Comparison of ENCODE assay signal across 8 cellular contexts in genomic region chr6:143397229-143398222, GRCh38. TPM values are rescaled to one million over a fixed set of nuclear protein-coding genes. Genes with fewer than 3 reads are reported as not detected.
A peak's percentile ranks its signal among the peaks of the same experiment; 100 is the strongest.
DNase-seq lines count a peak whose midpoint lies in the region; ATAC-seq, FAIRE-seq and TF ChIP-seq lines count a peak whose summit lies in the region.

No MANE protein-coding gene starts in this region.

- TF ChIP-seq POLR2A in GM12878 (IDR thresholded peaks at IDR 0.05; ENCODE audit: low read depth, low read length): no peak

- no peak for FAIRE-seq in GM12878 (lab: Jason Lieb, UNC)

- ATAC-seq in GM12878 (peak; percentile 20; the same call in 2 of the 3 replicates), left lobe of liver (peak; percentile 95), GM19324 (IDR thresholded peaks at IDR 0.05; ENCODE audit: low FRiP score, unreplicated experiment) (no peak)

- CTCF ChIA-PET in AG04450 (lab: Charles Lee): no interaction called here
- CTCF ChIA-PET in GM12878 (lab: Yijun Ruan, JAX): no interaction called here

- TF ChIP-seq RAD21 in GM12878 (IDR thresholded peaks at IDR 0.05; ENCODE audit: insufficient read depth, low read depth, low read length): no peak

- no peak overlapping the region for H3K4me2 ChIP-seq in GM12878 (ENCODE audit: control insufficient read depth, insufficient read depth)

- H3K4me3 ChIP-seq in AG04450 (ENCODE audit: low read depth, low read length) (no peak overlapping the region), GM12878 (no peak overlapping the region)

- RAD21 ChIA-PET in GM12878 (lab: Charles Lee; ENCODE audit: unreplicated experiment): no interaction called here

- intact Hi-C loops in GM12878 (cut with micrococcal nuclease; ENCODE audit: unreplicated experiment): no loop called here

- H3K79me2 ChIP-seq in GM12878 (ENCODE audit: control insufficient read depth, insufficient read depth, low read length): no peaks in the 10 kb centered on the region

- H3K27ac ChIP-seq in AG04450 (ENCODE audit: low read depth, low read length): no peak overlapping the region
- no peak overlapping the region for H3K27ac ChIP-seq in GM12878 (ENCODE audit: control insufficient read depth, insufficient read depth)

- DNase-seq in AG04450 (ENCODE audit: low read depth, low spot score) (peak; percentile 2), HPDE6-E6E7 (ENCODE audit: extremely low spot score) (peak; percentile 98), GM12878 (ENCODE audit: low read depth, low spot score) (no peak), left lobe of liver (ENCODE audit: low spot score) (peak; percentile 87), NCI-H128 (lab: John Stamatoyannopoulos, UW; ENCODE audit: unreplicated experiment) (no peak), T1000 (lab: John Stamatoyannopoulos, UW) (no peak), amygdala (lab: John Stamatoyannopoulos, UW) (no peak)

- no peak overlapping the region for H3K9ac ChIP-seq in GM12878 (ENCODE audit: control insufficient read depth, insufficient read depth, low read length)

- H4K20me1 ChIP-seq in GM12878 (ENCODE audit: control insufficient read depth, insufficient read depth): no peaks in the 10 kb centered on the region

- WGBS in GM12878 (ENCODE audit: insufficient coverage, insufficient replicate concordance, low lambda C conversion rate, missing lambda C conversion rate): 73% methylated on average over 16 of the region's 16 CpGs

- BruUV-seq in GM12878 (replicated peaks; lab: Mats Ljungman, UMichigan): no TSS peak

- no peak overlapping the region for H2AFZ ChIP-seq in GM12878 (ENCODE audit: control insufficient read depth, low read depth, low read length)

- H3K36me3 ChIP-seq in GM12878 (ENCODE audit: control insufficient read depth in 2 of 2, insufficient read depth in 2 of 2, low read length in 1 of 2): no peaks in the 10 kb centered on the region

- no peaks in the 10 kb centered on the region for H3K9me3 ChIP-seq in AG04450 (ENCODE audit: control insufficient read depth, insufficient read depth, low read length)
- H3K9me3 ChIP-seq in GM12878 (replicated peaks; ENCODE audit: control insufficient read depth, insufficient read depth, low read length): no peaks in the 10 kb centered on the region

- POLR2A ChIA-PET in AG04450 (lab: Yijun Ruan, JAX) (no interaction called here), GM12878 (lab: Charles Lee) (no interaction called here)

- in situ Hi-C loops in GM12878 (cut with MboI): no loop called here

- peaks cover 4% of the 10 kb centered on the region; the same call in 1 of the 2 replicates for H3K4me1 ChIP-seq in GM12878 (ENCODE audit: control insufficient read depth, insufficient read depth, low read length)

- SMC1A ChIA-PET in GM12878 (lab: Charles Lee; ENCODE audit: uncharacterized antibody, unreplicated experiment): interaction anchor here (0.8 to 1.0 kb wide), 2 partner anchors 9 to 29 kb away, joined by 3 to 5 read pairs; no protein-coding TSS in a partner anchor

- H3K27me3 ChIP-seq in AG04450 (ENCODE audit: control insufficient read depth, insufficient read depth, low read length) (no peaks in the 10 kb centered on the region), GM12878 (replicated peaks in 1 of 2; ENCODE audit: control insufficient read depth in 2 of 2, insufficient read depth in 2 of 2, low read length in 1 of 2) (no peaks in the 10 kb centered on the region)

- TF ChIP-seq EP300 in GM12878 (IDR thresholded peaks at IDR 0.05; ENCODE audit: borderline replicate concordance in 1 of 2, control insufficient read depth in 1 of 2, low read depth in 2 of 2, low read length in 2 of 2): no peak

- TF ChIP-seq CTCF in AG04450 (IDR thresholded peaks at IDR 0.05; ENCODE audit: low read depth, low read length): no peak
- no peak for TF ChIP-seq CTCF in GM12878 (IDR thresholded peaks at IDR 0.05 in 2 of 3, conservative IDR thresholded peaks at IDR 0.05 in 1 of 3; ENCODE audit: control insufficient read depth in 2 of 3, extremely low read depth in 1 of 3, insufficient read depth in 1 of 3, low read depth in 3 of 3, low read length in 3 of 3)

TF ChIP-seq in GM12878, 131 proteins besides CTCF, POLR2A, EP300 and RAD21:
- no peak for TF ChIP-seq USF1 (IDR thresholded peaks at IDR 0.05; ENCODE audit: borderline replicate concordance, extremely low read length, insufficient read depth, low read depth, low read length)
- TF ChIP-seq IKZF1 (conservative IDR thresholded peaks at IDR 0.05): peak; percentile 70
- TF ChIP-seq MTA2 (IDR thresholded peaks at IDR 0.05; ENCODE audit: low read depth): peak; percentile 36; the same call in 1 of the 2 replicates
- no peak for TF ChIP-seq KLF5 (IDR thresholded peaks at IDR 0.05; ENCODE audit: partially characterized antibody)
- TF ChIP-seq NR2F1 (conservative IDR thresholded peaks at IDR 0.05): peak; percentile 67
- TF ChIP-seq BHLHE40 (IDR thresholded peaks at IDR 0.05; ENCODE audit: borderline replicate concordance in 1 of 2, low read depth in 2 of 2, low read length in 1 of 2): 0 out of 4 replicates have a peak, but pooled peaks of 1 of the 2 experiments have one; percentile 4
- TF ChIP-seq ZNF24 (IDR thresholded peaks at IDR 0.05): no peak
- TF ChIP-seq HDAC6 (IDR thresholded peaks at IDR 0.05; ENCODE audit: unreplicated experiment): no peak
- no peak for TF ChIP-seq CEBPB (IDR thresholded peaks at IDR 0.05; ENCODE audit: borderline replicate concordance in 1 of 2, low read depth in 2 of 2, low read length in 2 of 2)
- peak in 1 of 2 experiments; percentile 24; a peak in 2 of 4 replicates for TF ChIP-seq IKZF2 (IDR thresholded peaks at IDR 0.05)
- TF ChIP-seq NFIC (IDR thresholded peaks at IDR 0.05; ENCODE audit: low read depth, low read length): no peak
- peak; percentile 50; the same call in 1 of the 2 replicates for TF ChIP-seq DPF2 (IDR thresholded peaks at IDR 0.05)
- no peak for TF ChIP-seq EED (IDR thresholded peaks at IDR 0.05; ENCODE audit: low read depth)

RNA-seq across cellular contexts. Expression of gene ADAT2, which starts 53.0 kb away (rescaled TPM):
- polyA plus RNA-seq in AG04450 (2011; rRNA removed): 4.3 and 5.6 TPM in 2 replicates
- polyA minus RNA-seq in AG04450 (2011; rRNA and poly(A)+ RNA removed): 2.3 and 3.2 TPM in 2 replicates
- 75.3 and 76.7 TPM in 2 replicates for total RNA-seq in GM12878 (2013; cell fraction: nucleolus; rRNA removed)
- 17.5 and 20.1 TPM in 2 replicates for total RNA-seq in GM12878 (2014; rRNA removed)
- 19.5 and 21.5 TPM in 2 replicates for total RNA-seq in GM12878 (2014; rRNA removed; fragmentation: Illumina TruSeq; extraction: Trizol)
- 13.2 and 17.1 TPM in 2 replicates for total RNA-seq in GM12878 (2021)
- 12.3 TPM for polyA plus RNA-seq in GM12878 (2011; ENCODE audit: low read depth)
- polyA plus RNA-seq in GM12878 (2011; rRNA removed): 35.5 and 55.9 TPM in 2 replicates
- polyA plus RNA-seq in GM12878 (2011; cell fraction: cytosol; rRNA removed): 13.2 and 13.5 TPM in 2 replicates
- polyA plus RNA-seq in GM12878 (2011; cell fraction: nucleus; rRNA removed): 27.6 and 32.9 TPM in 2 replicates
- polyA plus RNA-seq in GM12878 (2012): 15.7 and 15.9 TPM in 2 replicates
- 23.1 and 35.6 TPM in 2 replicates for polyA plus RNA-seq in GM12878 (2014; fragmentation: Illumina TruSeq; extraction: Trizol)
- polyA plus RNA-seq in GM12878 (2014; fragmentation: Nextera tagmentation; extraction: Ambion mirVana): 1 to 10 TPM; 7.8 to 9.0 TPM
- polyA plus RNA-seq in GM12878 (2014; rRNA removed): 25.8 and 38.6 TPM in 2 replicates
- polyA plus RNA-seq in GM12878 (2016; fragmentation: Nextera tagmentation; extraction: Ambion mirVana): 10 to 100 TPM; 12.6 to 15.1 TPM
- 6.4 and 9.4 TPM in 2 replicates for polyA minus RNA-seq in GM12878 (2011; rRNA and poly(A)+ RNA removed)
- 4.2 and 5.2 TPM in 2 replicates for polyA minus RNA-seq in GM12878 (2011; cell fraction: cytosol; rRNA and poly(A)+ RNA removed)
- 9.6 and 11.5 TPM in 2 replicates for polyA minus RNA-seq in GM12878 (2011; cell fraction: nucleus; rRNA and poly(A)+ RNA removed)
- 4.6 TPM for total RNA-seq in left lobe of liver

RNA-seq across cellular contexts. Expression of gene PEX3, which starts 53.1 kb away (rescaled TPM):
- polyA plus RNA-seq in AG04450 (2011; rRNA removed) (29.3 and 30.9 TPM in 2 replicates), GM12878 (2011; rRNA removed) (70.7 and 101 TPM in 2 replicates), GM12878 (2014; fragmentation: Illumina TruSeq; extraction: Trizol) (28.7 and 35.2 TPM in 2 replicates), GM12878 (2014; fragmentation: Nextera tagmentation; extraction: Ambion mirVana) (10 to 100 TPM; 50.8 to 70.0 TPM), GM12878 (2014; rRNA removed) (22.7 and 24.2 TPM in 2 replicates), GM12878 (2016; fragmentation: Nextera tagmentation; extraction: Ambion mirVana) (10 to 100 TPM; 42.0 to 49.5 TPM)
- polyA minus RNA-seq in AG04450 (2011; rRNA and poly(A)+ RNA removed): 17.1 and 23.5 TPM in 2 replicates
- total RNA-seq in GM12878 (2013; cell fraction: nucleolus; rRNA removed): 26.1 and 27.3 TPM in 2 replicates
- total RNA-seq in GM12878 (2014; rRNA removed) (22.2 and 25.3 TPM in 2 replicates), GM12878 (2014; rRNA removed; fragmentation: Illumina TruSeq; extraction: Trizol) (35.3 and 36.2 TPM in 2 replicates), GM12878 (2021) (18.6 and 19.0 TPM in 2 replicates), left lobe of liver (23.3 TPM)
- polyA plus RNA-seq in GM12878 (2011; ENCODE audit: low read depth): 11.3 TPM
- polyA plus RNA-seq in GM12878 (2011; cell fraction: cytosol; rRNA removed): 20.9 and 25.1 TPM in 2 replicates
- 32.3 and 34.1 TPM in 2 replicates for polyA plus RNA-seq in GM12878 (2011; cell fraction: nucleus; rRNA removed)
- 19.8 and 22.8 TPM in 2 replicates for polyA plus RNA-seq in GM12878 (2012)
- 24.3 and 26.5 TPM in 2 replicates for polyA minus RNA-seq in GM12878 (2011; rRNA and poly(A)+ RNA removed)
- polyA minus RNA-seq in GM12878 (2011; cell fraction: cytosol; rRNA and poly(A)+ RNA removed): 14.6 and 23.3 TPM in 2 replicates
- 49.7 and 70.8 TPM in 2 replicates for polyA minus RNA-seq in GM12878 (2011; cell fraction: nucleus; rRNA and poly(A)+ RNA removed)

Comparison
In these comparisons a context has a peak if more than half of its experiments do, and no peak if none do; other contexts are left out.
1. DNase-seq: peak in AG04450 (single experiment), HPDE6-E6E7 (single experiment) and left lobe of liver (single experiment); none in GM12878 (single experiment), NCI-H128 (single experiment), T1000 (single experiment) and amygdala (0 of 56).